In the genomic region with DNA sequence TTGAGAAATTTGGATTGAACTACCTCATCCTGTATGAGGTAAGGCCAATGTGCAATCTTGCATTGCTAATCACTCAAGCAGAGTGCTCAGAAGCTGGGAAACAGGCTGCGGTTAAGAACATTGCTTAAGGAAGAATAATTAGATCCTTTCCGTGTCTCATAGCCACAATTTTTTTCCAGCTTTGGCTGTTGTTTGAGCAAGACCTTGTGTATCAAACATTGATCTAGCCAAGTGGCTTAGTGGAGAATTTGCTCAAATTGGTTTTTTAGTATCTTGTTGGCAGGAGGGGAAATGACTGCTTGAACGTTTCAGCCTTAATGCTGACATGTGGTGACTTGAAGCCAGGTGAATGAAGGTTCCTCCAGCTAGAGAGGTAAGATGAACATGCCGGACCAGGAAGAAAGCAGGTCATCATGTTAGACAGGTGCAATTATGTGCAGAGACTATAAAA, we compare ENCODE assay signal across 8 cellular contexts.
DNase-seq lines count a peak whose midpoint lies in the region; ATAC-seq and TF ChIP-seq lines count a peak whose summit lies in the region.

No MANE protein-coding gene starts in this region.

- H3K4me1 ChIP-seq in neural progenitor cell, result peaks cover 6% of the 10 kb centered on the region
- no peaks in the 10 kb centered on the region for H3K4me1 ChIP-seq in CD4-positive, alpha-beta memory T cell (ENCODE audit: insufficient read depth, low read length)

- H3K79me2 ChIP-seq in neural progenitor cell (ENCODE audit: low read depth), result no peaks in the 10 kb centered on the region

- no peak overlapping the region for H3K4me2 ChIP-seq in neural progenitor cell

- no peaks in the 10 kb centered on the region for H4K20me1 ChIP-seq in neural progenitor cell (ENCODE audit: low read depth)

- H3K4me1 Mint-ChIP-seq in CD14-positive monocyte, result peaks cover 85% of the 10 kb centered on the region
- peaks cover 16% of the 10 kb centered on the region for H3K4me1 Mint-ChIP-seq in neural progenitor cell
- no peaks in the 10 kb centered on the region for H3K4me1 Mint-ChIP-seq in CD4-positive, alpha-beta memory T cell
- H3K4me1 Mint-ChIP-seq in nephron progenitor cell, result peaks cover 31% of the 10 kb centered on the region

- no peaks in the 10 kb centered on the region for H3K27me3 ChIP-seq in neural progenitor cell
- no peaks in the 10 kb centered on the region for H3K27me3 ChIP-seq in CD4-positive, alpha-beta memory T cell (ENCODE audit: insufficient read depth, low read length)

- peak; percentile 87 for ATAC-seq in esophagus mucosa

- H3K4me3 Mint-ChIP-seq in CD14-positive monocyte (peak overlapping the region; percentile 65 to 89), neural progenitor cell (no peak overlapping the region), nephron progenitor cell (no peak overlapping the region)
- H3K4me3 Mint-ChIP-seq in CD4-positive, alpha-beta memory T cell, result no peak overlapping the region

- peaks cover 7 to 10% of the 10 kb centered on the region in 2 donors for H3K36me3 Mint-ChIP-seq in CD14-positive monocyte
- no peaks in the 10 kb centered on the region for H3K36me3 Mint-ChIP-seq in neural progenitor cell
- H3K36me3 Mint-ChIP-seq in CD4-positive, alpha-beta memory T cell, result no peaks in the 10 kb centered on the region
- no peaks in the 10 kb centered on the region for H3K36me3 Mint-ChIP-seq in nephron progenitor cell (ENCODE audit: low read depth)

- H3K9me3 ChIP-seq in neural progenitor cell (ENCODE audit: low read depth), result no peaks in the 10 kb centered on the region
- H3K9me3 ChIP-seq in CD4-positive, alpha-beta memory T cell (ENCODE audit: control insufficient read depth in 1 of 2, low read length in 2 of 2), result no peaks in the 10 kb centered on the region

- no peak overlapping the region for H3K9ac ChIP-seq in neural progenitor cell

- DNase-seq in CD14-positive monocyte (ENCODE audit: low spot score) (peak; percentile 70), NCI-H226 (peak; percentile 90), neural progenitor cell (ENCODE audit: low spot score) (no peak), nephron progenitor cell (no peak), iPS-NIHi11 (ENCODE audit: low spot score) (no peak)
- no peak for DNase-seq in stimulated activated CD4-positive, alpha-beta T cell treated with anti-CD3 and anti-CD28 coated beads, Interleukin-2, amount 100 ng/mL, for 48 hours
- no peak for DNase-seq in CD4-positive, alpha-beta memory T cell

- H3K27ac ChIP-seq in neural progenitor cell, result no peak overlapping the region
- H3K27ac ChIP-seq in CD4-positive, alpha-beta memory T cell (ENCODE audit: low read depth, low read length), result no peak overlapping the region

- intact Hi-C loops in CD14-positive monocyte (cut with micrococcal nuclease), result loop anchor here in 1 of 2 donors (5.0 kb wide), 2 partner anchors 42 to 97 kb away; a partner anchor contains a TSS
- intact Hi-C loops in CD4-positive, alpha-beta memory T cell (cut with micrococcal nuclease), result no loop called here

- H3F3A ChIP-seq in neural progenitor cell (ENCODE audit: low read depth), result no peaks in the 10 kb centered on the region

- H3K27ac Mint-ChIP-seq in CD14-positive monocyte, result peak overlapping the region; percentile 92 to 98 (median 95)
- no peak overlapping the region for H3K27ac Mint-ChIP-seq in neural progenitor cell
- H3K27ac Mint-ChIP-seq in CD4-positive, alpha-beta memory T cell, result no peak overlapping the region
- no peak overlapping the region for H3K27ac Mint-ChIP-seq in nephron progenitor cell

- no peaks in the 10 kb centered on the region for H3K36me3 ChIP-seq in neural progenitor cell
- H3K36me3 ChIP-seq in CD4-positive, alpha-beta memory T cell (ENCODE audit: insufficient read depth, low read length), result no peaks in the 10 kb centered on the region

- peaks cover 0 to 6% (median 0%) of the 10 kb centered on the region in 7 donors for H3K9me3 Mint-ChIP-seq in CD14-positive monocyte
- peaks cover 7% of the 10 kb centered on the region for H3K9me3 Mint-ChIP-seq in neural progenitor cell
- peaks cover 0 to 2% (median 0%) of the 10 kb centered on the region in 8 donors for H3K9me3 Mint-ChIP-seq in CD4-positive, alpha-beta memory T cell
- H3K9me3 Mint-ChIP-seq in nephron progenitor cell, result peaks cover 12% of the 10 kb centered on the region

- POLR2A ChIA-PET in CD4-positive, alpha-beta memory T cell (lab: Charles Lee; ENCODE audit: partially characterized antibody), result no interaction called here

- CTCF ChIA-PET in CD4-positive, alpha-beta memory T cell (lab: Charles Lee; ENCODE audit: partially characterized antibody), result no interaction called here

- no peak for TF ChIP-seq CTCF in CD14-positive monocyte (IDR thresholded peaks at IDR 0.05)
- no peak for TF ChIP-seq CTCF in neural progenitor cell (IDR thresholded peaks at IDR 0.05)
- TF ChIP-seq CTCF in nephron progenitor cell (IDR thresholded peaks at IDR 0.05), result no peak

- peak overlapping the region; percentile 2 for H2AFZ ChIP-seq in neural progenitor cell (replicated peaks)

- H3K27me3 Mint-ChIP-seq in CD14-positive monocyte (ENCODE audit: low read depth in 3 of 3) (no peaks in the 10 kb centered on the region), neural progenitor cell (ENCODE audit: insufficient read depth, low read depth) (peaks cover 3% of the 10 kb centered on the region), nephron progenitor cell (ENCODE audit: low read depth, poor library complexity) (peaks cover 4% of the 10 kb centered on the region)
- peaks cover 20 to 25% of the 10 kb centered on the region in 2 donors for H3K27me3 Mint-ChIP-seq in CD4-positive, alpha-beta memory T cell

- no peak overlapping the region for H3K4me3 ChIP-seq in neural progenitor cell
- no peak overlapping the region for H3K4me3 ChIP-seq in CD4-positive, alpha-beta memory T cell (ENCODE audit: low read length in 2 of 2)

Comparison
In these comparisons a context has a peak if more than half of its experiments do, and no peak if none do; other contexts are left out.
1. DNase-seq: peak in CD14-positive monocyte (single experiment) and NCI-H226 (single experiment); none in neural progenitor cell (single experiment), stimulated activated CD4-positive, alpha-beta T cell treated with anti-CD3 and anti-CD28 coated beads, Interleukin-2, amount 100 ng/mL, for 48 hours (0 of 2), CD4-positive, alpha-beta memory T cell (0 of 5), nephron progenitor cell (single experiment) and iPS-NIHi11 (single experiment).
2. H3K27ac Mint-ChIP-seq: peak in CD14-positive monocyte (7 of 7); none in neural progenitor cell (single experiment), CD4-positive, alpha-beta memory T cell (0 of 7) and nephron progenitor cell (single experiment).
3. H3K4me3 Mint-ChIP-seq: peak in CD14-positive monocyte (2 of 2); none in neural progenitor cell (single experiment), CD4-positive, alpha-beta memory T cell (0 of 8) and nephron progenitor cell (single experiment).